16 cellular contexts compared by ENCODE assay signal in the genomic region with DNA sequence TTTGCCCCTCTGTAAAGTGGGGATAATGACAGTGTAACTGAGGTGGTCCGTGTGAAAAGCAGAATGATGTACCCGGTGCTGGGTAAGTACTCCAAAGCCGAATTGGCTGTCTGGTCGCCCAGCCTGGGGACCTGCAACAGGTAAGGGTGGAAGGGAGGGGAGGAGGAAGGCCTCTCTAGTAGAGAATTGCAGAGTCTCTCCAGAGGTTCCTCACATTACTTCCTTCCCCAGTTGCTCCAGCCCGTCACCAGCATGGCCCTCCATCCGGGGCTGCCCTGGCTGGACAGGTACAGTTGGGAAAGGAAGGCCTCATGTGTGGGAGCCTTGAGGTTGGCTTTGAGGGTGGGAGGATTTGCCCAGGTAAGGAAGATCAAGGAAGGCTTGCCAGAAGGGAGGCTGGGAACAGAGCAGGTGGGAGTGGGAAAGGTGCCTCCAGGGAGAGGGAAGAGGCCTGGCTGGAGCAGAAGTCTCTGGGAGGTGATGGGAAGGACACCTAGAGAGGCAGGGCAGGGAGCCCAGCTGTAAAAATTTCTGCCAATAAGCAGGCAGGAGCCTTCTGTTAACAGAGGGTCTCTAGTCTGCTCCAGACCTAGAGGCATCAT. TPM values are rescaled to one million over a fixed set of nuclear protein-coding genes. Genes with fewer than 3 reads are reported as not detected.
DNase-seq lines count a peak whose midpoint lies in the region; ATAC-seq and TF ChIP-seq lines count a peak whose summit lies in the region.
"Had no signal": no experiment of that assay in that cellular context is flagged by ENCODE, and none has a peak within 500 bp of the region (broad histone marks: within the 10 kb centered on the region; RNA-seq: fewer than 3 reads in every experiment).

No MANE protein-coding gene starts in this region.

- TF ChIP-seq EP300 in suprapubic skin (IDR thresholded peaks at IDR 0.05): no peak

- H3K4me1 Mint-ChIP-seq in activated T-cell treated with anti-CD3 and anti-CD28 coated beads, Interleukin-2, amount 50 U/mL, for 4 hours (ENCODE audit: low read depth): peaks cover 56% of the 10 kb centered on the region
- peaks cover 68% of the 10 kb centered on the region for H3K4me1 Mint-ChIP-seq in activated CD8-positive, alpha-beta T cell treated with anti-CD3 and anti-CD28 coated beads, Interleukin-2, amount 10 ng/mL, durations not matched to agents 7 days and 5 days (ENCODE audit: low read depth)
- H3K4me1 Mint-ChIP-seq: nephron had no signal

- H3K9me3 Mint-ChIP-seq in activated T-cell treated with anti-CD3 and anti-CD28 coated beads, Interleukin-2, amount 50 U/mL, for 4 hours: no peaks in the 10 kb centered on the region
- H3K9me3 Mint-ChIP-seq in activated CD8-positive, alpha-beta T cell treated with anti-CD3 and anti-CD28 coated beads, Interleukin-2, amount 10 ng/mL, durations not matched to agents 7 days and 5 days (ENCODE audit: insufficient read depth): no peaks in the 10 kb centered on the region
- H3K9me3 Mint-ChIP-seq: H9, nephron had no signal

- CTCF ChIA-PET in activated CD8-positive, alpha-beta T cell treated with anti-CD3 and anti-CD28 coated beads, Interleukin-2, amount 10 ng/mL, durations not matched to agents 7 days and 5 days (lab: Charles Lee): interaction anchor here (1.0 to 8.2 kb wide), 4 partner anchors 18 to 31 kb away, joined by 3 to 82 read pairs (median 66); no protein-coding TSS in a partner anchor

- no peaks in the 10 kb centered on the region for H3K27me3 ChIP-seq in suprapubic skin
- H3K27me3 ChIP-seq: esophagus squamous epithelium had no signal

- in situ Hi-C loops in ACHN (cut with HindIII; ENCODE audit: low pct_ligation_motif_present, low pct_unique_long_range_greater_than_20kb, low sequenced_read_pairs): no loop called here

- H3K27ac ChIP-seq in suprapubic skin: no peak overlapping the region
- H3K27ac ChIP-seq in substantia nigra (ENCODE audit: low read depth, low read length, poor library complexity, severe bottlenecking): no peak overlapping the region
- H3K27ac ChIP-seq: left ventricle myocardium inferior had no signal

- H3K9me3 ChIP-seq in suprapubic skin: no peaks in the 10 kb centered on the region
- H3K9me3 ChIP-seq: esophagus squamous epithelium, left ventricle myocardium inferior had no signal

- H3K4me3 Mint-ChIP-seq in activated T-cell treated with anti-CD3 and anti-CD28 coated beads, Interleukin-2, amount 50 U/mL, for 4 hours: peak overlapping the region; percentile 42
- H3K4me3 Mint-ChIP-seq in activated CD8-positive, alpha-beta T cell treated with anti-CD3 and anti-CD28 coated beads, Interleukin-2, amount 10 ng/mL, durations not matched to agents 7 days and 5 days: no peak overlapping the region
- H3K4me3 Mint-ChIP-seq: H9, nephron had no signal

- H3K36me3 Mint-ChIP-seq in activated T-cell treated with anti-CD3 and anti-CD28 coated beads, Interleukin-2, amount 50 U/mL, for 4 hours (ENCODE audit: insufficient read depth): no peaks in the 10 kb centered on the region
- H3K36me3 Mint-ChIP-seq in activated CD8-positive, alpha-beta T cell treated with anti-CD3 and anti-CD28 coated beads, Interleukin-2, amount 10 ng/mL, durations not matched to agents 7 days and 5 days (ENCODE audit: low read depth): peaks cover 31% of the 10 kb centered on the region

- no peak overlapping the region for H3K4me3 ChIP-seq in suprapubic skin
- H3K4me3 ChIP-seq: esophagus squamous epithelium, left ventricle myocardium inferior had no signal

- peak overlapping the region; percentile 96 for H3K27ac Mint-ChIP-seq in activated CD8-positive, alpha-beta T cell treated with anti-CD3 and anti-CD28 coated beads, Interleukin-2, amount 10 ng/mL, durations not matched to agents 7 days and 5 days
- H3K27ac Mint-ChIP-seq: H9, nephron had no signal

- no peaks in the 10 kb centered on the region for H3K27me3 Mint-ChIP-seq in activated T-cell treated with anti-CD3 and anti-CD28 coated beads, Interleukin-2, amount 50 U/mL, for 4 hours (ENCODE audit: low read depth)
- H3K27me3 Mint-ChIP-seq in activated CD8-positive, alpha-beta T cell treated with anti-CD3 and anti-CD28 coated beads, Interleukin-2, amount 10 ng/mL, durations not matched to agents 7 days and 5 days (ENCODE audit: low read depth): no peaks in the 10 kb centered on the region

- 86% methylated on average over 6 of the region's 6 CpGs for WGBS in suprapubic skin

- POLR2A ChIA-PET in activated CD8-positive, alpha-beta T cell treated with anti-CD3 and anti-CD28 coated beads, Interleukin-2, amount 10 ng/mL, durations not matched to agents 7 days and 5 days (lab: Charles Lee): interaction anchor here (0.8 to 7.4 kb wide), 5 partner anchors 11 to 52 kb away, joined by 3 to 125 read pairs (median 3); no protein-coding TSS in a partner anchor

- ATAC-seq in activated T-cell treated with anti-CD3 and anti-CD28 coated beads, Interleukin-2, amount 50 U/mL, for 4 hours: no peak
- ATAC-seq in activated CD8-positive, alpha-beta T cell treated with anti-CD3 and anti-CD28 coated beads, Interleukin-2, amount 10 ng/mL, durations not matched to agents 7 days and 5 days: no peak
- no peak for ATAC-seq in left lobe of liver

- no peak for TF ChIP-seq POLR2A in suprapubic skin (IDR thresholded peaks at IDR 0.05)

- no peak for TF ChIP-seq CTCF in suprapubic skin (IDR thresholded peaks at IDR 0.05)

- DNase-seq in activated T-cell treated with anti-CD3 and anti-CD28 coated beads, Interleukin-2, amount 50 U/mL, for 4 hours: no peak
- DNase-seq in activated T-cell treated with anti-CD3 and anti-CD28 coated beads, Interleukin-2, amount 50 U/mL, for 1 hour: no peak
- DNase-seq in activated CD8-positive, alpha-beta T cell treated with anti-CD3 and anti-CD28 coated beads, Interleukin-2, amount 10 ng/mL, durations not matched to agents 7 days and 5 days: no peak
- DNase-seq in left lobe of liver (ENCODE audit: low spot score): peak; percentile 41
- peak; percentile 50 to 59 for DNase-seq in suprapubic skin (ENCODE audit: low spot score in 2 of 2)
- DNase-seq in substantia nigra (lab: John Stamatoyannopoulos, UW): no peak
- DNase-seq in ACHN: no peak
- DNase-seq in H4 (ENCODE audit: low spot score): no peak
- DNase-seq: cortex of kidney, esophagus squamous epithelium, H9, hippocampal formation, NCI-H510A had no signal

- no peaks in the 10 kb centered on the region for H3K36me3 ChIP-seq in suprapubic skin
- H3K36me3 ChIP-seq: esophagus squamous epithelium, left ventricle myocardium inferior had no signal

- H3K4me1 ChIP-seq in suprapubic skin: peaks cover 51% of the 10 kb centered on the region

RNA-seq across cellular contexts. Expression of gene PSTPIP1, which starts 1.7 kb away (rescaled TPM):
- total RNA-seq in activated T-cell treated with anti-CD3 and anti-CD28 coated beads, Interleukin-2, amount 50 U/mL, for 4 hours: 100 to 1,000 TPM in 1 of 3 donors, 10 to 100 TPM in 2; 85.4 to 130 (median 92.1) TPM
- total RNA-seq in activated CD8-positive, alpha-beta T cell treated with anti-CD3 and anti-CD28 coated beads, Interleukin-2, amount 10 ng/mL, durations not matched to agents 7 days and 5 days: 100 to 1,000 TPM; 208 to 212 TPM
- total RNA-seq in left lobe of liver (1.5 TPM), suprapubic skin (1 to 10 TPM; 1.9 to 5.9 (median 2.6) TPM)
- total RNA-seq in H4 (2014; rRNA removed; shearing (Covaris generic)): 0.19 TPM in 1 of 2 replicates, not detected in the other
- total RNA-seq: PC-3 had no signal

Comparison
In these comparisons a context has a peak if more than half of its experiments do, and no peak if none do; other contexts are left out.
1. DNase-seq: peak in left lobe of liver (single experiment) and suprapubic skin (2 of 2); none in activated T-cell treated with anti-CD3 and anti-CD28 coated beads, Interleukin-2, amount 50 U/mL, for 4 hours (single experiment), activated T-cell treated with anti-CD3 and anti-CD28 coated beads, Interleukin-2, amount 50 U/mL, for 1 hour (single experiment), activated CD8-positive, alpha-beta T cell treated with anti-CD3 and anti-CD28 coated beads, Interleukin-2, amount 10 ng/mL, durations not matched to agents 7 days and 5 days (single experiment), substantia nigra (0 of 49), ACHN (single experiment) and H4 (single experiment).
2. RNA of gene PSTPIP1, which starts 1.7 kb away (total RNA-seq): 208 to 212 TPM in activated CD8-positive, alpha-beta T cell treated with anti-CD3 and anti-CD28 coated beads, Interleukin-2, amount 10 ng/mL, durations not matched to agents 7 days and 5 days and 85.4 to 130 TPM in activated T-cell treated with anti-CD3 and anti-CD28 coated beads, Interleukin-2, amount 50 U/mL, for 4 hours; 1.9 to 5.9 TPM in suprapubic skin, 1.5 TPM in left lobe of liver (single experiment) and 0.19 TPM in H4; every median in the first group is over 10 times any median in the second.